Comparison of ENCODE assay signal across 9 cellular contexts in the genomic region with DNA sequence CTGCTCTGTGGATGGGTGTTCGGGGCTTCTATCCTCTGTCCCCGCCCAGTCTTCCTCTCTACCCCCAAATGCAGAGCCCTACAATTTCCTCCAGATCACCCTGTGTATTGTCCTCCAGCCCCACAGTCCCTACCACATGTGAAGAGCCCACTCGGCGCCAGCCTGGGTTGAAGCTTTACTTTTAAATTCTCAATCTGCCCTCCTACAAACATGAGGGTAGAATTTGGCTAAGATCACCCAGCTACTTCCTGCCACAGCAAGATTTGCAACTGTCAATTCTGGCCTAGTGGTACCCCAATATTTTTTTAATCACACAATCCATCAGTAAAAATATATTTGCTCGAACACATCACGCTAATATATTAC. TPM values are rescaled to one million over a fixed set of nuclear protein-coding genes. Genes with fewer than 3 reads are reported as not detected.
DNase-seq lines count a peak whose midpoint lies in the region; ATAC-seq and TF ChIP-seq lines count a peak whose summit lies in the region.
"Had no signal": no experiment of that assay in that cellular context is flagged by ENCODE, and none has a peak within 500 bp of the region (broad histone marks: within the 10 kb centered on the region; RNA-seq: fewer than 3 reads in every experiment).

No MANE protein-coding gene starts in this region.

- intact Hi-C loops in CD8-positive, alpha-beta T cell (cut with DNase I, micrococcal nuclease): loop anchor here in 1 of 2 experiments (2.0 to 10.0 kb wide), 2 partner anchors 35 to 541 kb away; no protein-coding TSS in a partner anchor
- intact Hi-C loops in colonic mucosa (cut with DNase I) (no loop called here), ovary (cut with DNase I) (loop anchor here in 1 of 4 donors (10.0 kb wide), 1 partner anchor 149 kb away; no protein-coding TSS in a partner anchor)

- no peaks in the 10 kb centered on the region for H3K9me3 ChIP-seq in CD8-positive, alpha-beta T cell (ENCODE audit: low read length)
- H3K9me3 ChIP-seq in colonic mucosa: no peaks in the 10 kb centered on the region
- no peaks in the 10 kb centered on the region for H3K9me3 ChIP-seq in ovary

- H3K4me3 ChIP-seq in CD8-positive, alpha-beta T cell (ENCODE audit: low read depth, low read length): peak overlapping the region; percentile 53
- H3K4me3 ChIP-seq in KMS-11 (IDR thresholded peaks at IDR 0.05; ENCODE audit: insufficient read depth, low read depth, low read length) (no peak overlapping the region), colonic mucosa (no peak overlapping the region), ovary (no peak overlapping the region)

- no peak for TF ChIP-seq POLR2A in ovary (IDR thresholded peaks at IDR 0.05)

- DNase-seq in CD8-positive, alpha-beta T cell: peak in 4 of 7 experiments; percentile 44 to 74 (median 48)
- DNase-seq in colonic mucosa (no peak), osteocyte (ENCODE audit: extremely low spot score, unreplicated experiment) (no peak), ovary (no peak), NCI-H774 (lab: John Stamatoyannopoulos, UW) (no peak)
- DNase-seq in activated CD4-positive, CD25-positive, alpha-beta regulatory T cell treated with anti-CD3 and anti-CD28 coated beads, Interleukin-2, amount 50 U/mL, for 72 hours: no peak

- H3K36me3 ChIP-seq in CD8-positive, alpha-beta T cell (ENCODE audit: insufficient read depth, low read length): peaks cover 24% of the 10 kb centered on the region
- peaks cover 7% of the 10 kb centered on the region; the same call in 1 of the 2 replicates for H3K36me3 ChIP-seq in KMS-11 (ENCODE audit: insufficient read depth)
- peaks cover 7% of the 10 kb centered on the region for H3K36me3 ChIP-seq in colonic mucosa
- H3K36me3 ChIP-seq in ovary: no peaks in the 10 kb centered on the region

- TF ChIP-seq CTCF in CD8-positive, alpha-beta T cell (IDR thresholded peaks at IDR 0.05): no peak
- TF ChIP-seq CTCF in KMS-11 (conservative IDR thresholded peaks at IDR 0.05; ENCODE audit: low read depth, low read length) (no peak), colonic mucosa (IDR thresholded peaks at IDR 0.05) (no peak), osteocyte (IDR thresholded peaks at IDR 0.05) (no peak), ovary (IDR thresholded peaks at IDR 0.05) (no peak)

- TF ChIP-seq EP300 in ovary (IDR thresholded peaks at IDR 0.05): no peak

- H3K79me2 ChIP-seq in KMS-11 (ENCODE audit: insufficient read depth, low read depth): peaks cover 95% of the 10 kb centered on the region

- H3K4me2 ChIP-seq in KMS-11: peak overlapping the region; percentile 91

- 55 to 56% (median 55%) methylated on average over 6 of the region's 6 CpGs for WGBS in ovary, 3 donors

- H3K27ac ChIP-seq in CD8-positive, alpha-beta T cell (ENCODE audit: low read depth, low read length): peak overlapping the region; percentile 90
- H3K27ac ChIP-seq in KMS-11: peak overlapping the region; percentile 95
- H3K27ac ChIP-seq in colonic mucosa: peak overlapping the region; percentile 90
- peak overlapping the region in 1 of 2 donors; percentile 53 for H3K27ac ChIP-seq in ovary

- no peak overlapping the region for H2AFZ ChIP-seq in KMS-11 (ENCODE audit: low read depth)

- H3K9ac ChIP-seq in KMS-11 (peak overlapping the region; percentile 62; the same call in 1 of the 2 replicates), colonic mucosa (ENCODE audit: low read depth in 2 of 2, low read length in 2 of 2) (peak overlapping the region in 1 of 2 donors; percentile 57)

- H3K36me3 Mint-ChIP-seq in CD8-positive, alpha-beta T cell: peaks cover 74% of the 10 kb centered on the region
- H3K36me3 Mint-ChIP-seq in osteocyte (ENCODE audit: unreplicated experiment): peaks cover 6% of the 10 kb centered on the region

- POLR2A ChIA-PET in CD8-positive, alpha-beta T cell (lab: Charles Lee): interaction anchor here (0.6 to 15.8 kb wide), 5 partner anchors 9 to 42 kb away, joined by 3 to 535 read pairs (median 54); no protein-coding TSS in a partner anchor

- peak overlapping the region; percentile 99 for H3K4me3 Mint-ChIP-seq in CD8-positive, alpha-beta T cell
- no peak overlapping the region for H3K4me3 Mint-ChIP-seq in osteocyte (ENCODE audit: unreplicated experiment)

- no peaks in the 10 kb centered on the region for H3K27me3 Mint-ChIP-seq in CD8-positive, alpha-beta T cell (ENCODE audit: low read depth)
- H3K27me3 Mint-ChIP-seq in osteocyte (ENCODE audit: unreplicated experiment): no peaks in the 10 kb centered on the region

- H3K9me3 Mint-ChIP-seq in CD8-positive, alpha-beta T cell: no peaks in the 10 kb centered on the region
- H3K9me3 Mint-ChIP-seq in osteocyte (ENCODE audit: unreplicated experiment): no peaks in the 10 kb centered on the region

- no peak for ATAC-seq in CD8-positive, alpha-beta T cell
- no peak for ATAC-seq in GM18519 (IDR thresholded peaks at IDR 0.05; ENCODE audit: low FRiP score, unreplicated experiment)

- CTCF ChIA-PET in CD8-positive, alpha-beta T cell (lab: Charles Lee): interaction anchor here (1.0 to 6.0 kb wide), 5 partner anchors 8 to 45 kb away, joined by 3 to 67 read pairs (median 23); no protein-coding TSS in a partner anchor

- peaks cover 72% of the 10 kb centered on the region for H3K4me1 ChIP-seq in CD8-positive, alpha-beta T cell (ENCODE audit: insufficient read depth, low read length)
- H3K4me1 ChIP-seq in KMS-11 (ENCODE audit: low read depth, poor library complexity, severe bottlenecking) (peaks cover 55% of the 10 kb centered on the region), colonic mucosa (peaks cover 13% of the 10 kb centered on the region), ovary (ENCODE audit: insufficient read depth) (peaks cover 22% of the 10 kb centered on the region)

- H3K27ac Mint-ChIP-seq in CD8-positive, alpha-beta T cell: peak overlapping the region; percentile 95
- peak overlapping the region; percentile 91 for H3K27ac Mint-ChIP-seq in osteocyte (ENCODE audit: unreplicated experiment)

- H3K4me1 Mint-ChIP-seq in CD8-positive, alpha-beta T cell (ENCODE audit: low read depth): peaks cover 72% of the 10 kb centered on the region
- H3K4me1 Mint-ChIP-seq in osteocyte (ENCODE audit: unreplicated experiment): peaks cover 69% of the 10 kb centered on the region

- H3K27me3 ChIP-seq in CD8-positive, alpha-beta T cell (ENCODE audit: insufficient read depth, low read length): no peaks in the 10 kb centered on the region
- H3K27me3 ChIP-seq in KMS-11 (ENCODE audit: insufficient read depth, low read depth) (no peaks in the 10 kb centered on the region), colonic mucosa (no peaks in the 10 kb centered on the region), ovary (no peaks in the 10 kb centered on the region)

- no peaks in the 10 kb centered on the region for H4K20me1 ChIP-seq in KMS-11 (ENCODE audit: insufficient read depth)

RNA-seq across cellular contexts. Expression of a gene that starts 3.9 kb away (rescaled TPM):
- 100 to 1,000 TPM; 249 to 269 TPM for total RNA-seq in CD8-positive, alpha-beta T cell
- 10 to 100 TPM; 26.9 to 44.9 TPM for total RNA-seq in colonic mucosa
- total RNA-seq in osteocyte: 36.0 and 37.0 TPM in 2 replicates
- 100 to 1,000 TPM in 1 of 7 donors, 10 to 100 TPM in 6; 21.1 to 123 (median 39.7) TPM for total RNA-seq in ovary
- 10 to 100 TPM; 12.9 to 24.5 TPM for polyA plus RNA-seq in ovary

RNA-seq across cellular contexts. Expression of a gene that starts 54.2 kb away (rescaled TPM):
- total RNA-seq in CD8-positive, alpha-beta T cell: not detected
- total RNA-seq in colonic mucosa (1 to 10 TPM in 1 of 2 donors, not detected in 1; 2.4 TPM), osteocyte (not detected in 2 replicates), ovary (1 to 10 TPM in 1 of 7 donors, under 1 TPM in 1, not detected in 5; 0.82 to 2.6 TPM)
- under 1 TPM in 1 of 2 donors, not detected in 1; 0.52 TPM for polyA plus RNA-seq in ovary
- total RNA-seq: SK-MEL-5 had no signal

Comparison
In these comparisons a context has a peak if more than half of its experiments do, and no peak if none do; other contexts are left out.
1. DNase-seq: peak in CD8-positive, alpha-beta T cell (4 of 7); none in colonic mucosa (single experiment), osteocyte (single experiment), ovary (0 of 5), NCI-H774 (single experiment) and activated CD4-positive, CD25-positive, alpha-beta regulatory T cell treated with anti-CD3 and anti-CD28 coated beads, Interleukin-2, amount 50 U/mL, for 72 hours (single experiment).